In genomic region chr7:134478707-134479106, GRCh38 we compare ENCODE assay signal across 18 cellular contexts. TPM values are rescaled to one million over a fixed set of nuclear protein-coding genes. Genes with fewer than 3 reads are reported as not detected.
DNase-seq lines count a peak whose midpoint lies in the region; ATAC-seq, FAIRE-seq and TF ChIP-seq lines count a peak whose summit lies in the region.
"Had no signal": no experiment of that assay in that cellular context is flagged by ENCODE, and none has a peak within 500 bp of the region (broad histone marks: within the 10 kb centered on the region; RNA-seq: fewer than 3 reads in every experiment).

No MANE protein-coding gene starts in this region.

- in situ Hi-C loops in astrocyte of the spinal cord (cut with HindIII; ENCODE audit: low sequenced_read_pairs) = no loop called here

- RAD21 ChIA-PET in HCT116 (lab: Charles Lee; ENCODE audit: low non-redundant PET in 1 of 2, low total read pairs in 2 of 2, uncharacterized antibody in 2 of 2, unreplicated experiment in 2 of 2) = interaction anchor here in 1 of 2 experiments (1.0 kb wide), 1 partner anchor 46 kb away, joined by 3 read pairs; no protein-coding TSS in a partner anchor

- H3K9me2 ChIP-seq in HCT116 (ENCODE audit: insufficient read depth) = no peaks in the 10 kb centered on the region

- no peaks in the 10 kb centered on the region for H3K36me3 ChIP-seq in HCT116 (ENCODE audit: control insufficient read depth in 1 of 2, insufficient read depth in 2 of 2, low read length in 2 of 2)
- no peaks in the 10 kb centered on the region for H3K36me3 ChIP-seq in WERI-Rb-1
- H3K36me3 ChIP-seq: neutrophil, upper lobe of left lung had no signal

- H3K4me3 ChIP-seq in A549 (no peak overlapping the region), HCT116 (replicated peaks in 1 of 2; ENCODE audit: low read depth in 1 of 2, low read length in 2 of 2) (no peak overlapping the region), astrocyte of the spinal cord (ENCODE audit: low read depth, low read length) (no peak overlapping the region), fibroblast of the aortic adventitia (ENCODE audit: low read depth, low read length) (no peak overlapping the region), WERI-Rb-1 (ENCODE audit: low read depth, low read length) (no peak overlapping the region)
- H3K4me3 ChIP-seq: body of pancreas, upper lobe of left lung had no signal

- 58% methylated on average over 2 of the region's 2 CpGs for WGBS in A549 (ENCODE audit: missing lambda C conversion rate)

- H3K4me1 ChIP-seq in A549 (peaks cover 71% of the 10 kb centered on the region), HCT116 (ENCODE audit: control insufficient read depth in 1 of 2, insufficient read depth in 2 of 2, low read length in 2 of 2) (peaks cover 13 to 15% of the 10 kb centered on the region in 2 experiments)
- H3K4me1 ChIP-seq: body of pancreas had no signal

- POLR2A ChIA-PET in A549 (lab: Yijun Ruan, JAX) = interaction anchor here (0.6 to 2.7 kb wide), 2 partner anchors 14 to 21 kb away, joined by 3 to 24 read pairs; partner anchors contain the start of gene AKR1B1
- POLR2A ChIA-PET in HCT116 (lab: Charles Lee) = no interaction called here

- TF ChIP-seq POLR2A in A549 (IDR thresholded peaks at IDR 0.05; ENCODE audit: low read length) (no peak), HCT116 (IDR thresholded peaks at IDR 0.05; ENCODE audit: borderline replicate concordance, extremely low read depth, insufficient read depth, insufficient read length) (no peak), erythroblast (IDR thresholded peaks at IDR 0.05; ENCODE audit: low read length) (no peak)

- H3K27ac ChIP-seq in A549 (peak overlapping the region in 1 of 2 experiments; percentile 67; a peak in 4 of 6 replicates), HCT116 (ENCODE audit: low read depth, low read length) (no peak overlapping the region), WERI-Rb-1 (no peak overlapping the region)
- H3K27ac ChIP-seq: body of pancreas, neutrophil, upper lobe of left lung had no signal

- H2AFZ ChIP-seq in HCT116 (ENCODE audit: low read depth, low read length, poor library complexity, severe bottlenecking) = no peak overlapping the region

- no peaks in the 10 kb centered on the region for H3K27me3 ChIP-seq in HCT116 (ENCODE audit: insufficient read depth, low read length)
- H3K27me3 ChIP-seq in WERI-Rb-1 (ENCODE audit: insufficient read depth, low read depth, severe bottlenecking) = no peaks in the 10 kb centered on the region
- H3K27me3 ChIP-seq: body of pancreas, neutrophil, upper lobe of left lung had no signal

- FAIRE-seq in A549 (lab: Jason Lieb, UNC) = peak; percentile 98

- no peak for ATAC-seq in A549
- no peak for ATAC-seq in HCT116
- ATAC-seq: body of pancreas had no signal

- H3K4me2 ChIP-seq in A549 (no peak overlapping the region), HCT116 (ENCODE audit: low read length) (no peak overlapping the region)

- intact Hi-C loops in HCT116 (cut with micrococcal nuclease) = loop anchor here (1.0 kb wide), 1 partner anchor 34 kb away; no protein-coding TSS in a partner anchor

- no peaks in the 10 kb centered on the region for H3K79me2 ChIP-seq in HCT116 (ENCODE audit: insufficient read depth, low read length)

- TF ChIP-seq RAD21 in A549 (conservative IDR thresholded peaks at IDR 0.05 in 1 of 2, IDR thresholded peaks at IDR 0.05 in 1 of 2) = peak; percentile 68 to 69
- TF ChIP-seq RAD21 in HCT116 (IDR thresholded peaks at IDR 0.05; ENCODE audit: low read depth) = peak; percentile 49; the same call in 1 of the 2 replicates

- H3K9me3 ChIP-seq in A549 (0 out of 3 replicates have a peak, but pooled peaks cover 5% of the 10 kb centered on the region), HCT116 (ENCODE audit: control insufficient read depth in 1 of 2, insufficient read depth in 1 of 2, low read depth in 1 of 2, low read length in 2 of 2) (no peaks in the 10 kb centered on the region), WERI-Rb-1 (ENCODE audit: severe bottlenecking) (no peaks in the 10 kb centered on the region)
- H3K9me3 ChIP-seq: body of pancreas, neutrophil, upper lobe of left lung had no signal

- no peak for TF ChIP-seq EP300 in A549 (IDR thresholded peaks at IDR 0.05)

- peak; percentile 48 for TF ChIP-seq CTCF in A549 (IDR thresholded peaks at IDR 0.05)
- TF ChIP-seq CTCF in HCT116 (IDR thresholded peaks at IDR 0.05 in 2 of 3, conservative IDR thresholded peaks at IDR 0.05 in 1 of 3; ENCODE audit: borderline replicate concordance in 1 of 3, insufficient read depth in 1 of 3, low read depth in 2 of 3, low read length in 2 of 3) = peak in 2 of 3 experiments; percentile 13 to 36; a peak in 3 of 6 replicates
- TF ChIP-seq CTCF in astrocyte of the spinal cord (IDR thresholded peaks at IDR 0.05; ENCODE audit: low read depth, low read length) = peak; percentile 9
- TF ChIP-seq CTCF in fibroblast of the aortic adventitia (IDR thresholded peaks at IDR 0.05; ENCODE audit: insufficient read depth, low read length) = peak; percentile 37
- no peak for TF ChIP-seq CTCF in WERI-Rb-1 (IDR thresholded peaks at IDR 0.05; ENCODE audit: low read depth, low read length)

- CTCF ChIA-PET in A549 (lab: Yijun Ruan, JAX) = interaction anchor here (0.7 to 11.8 kb wide), 18 partner anchors 8 to 127 kb away, joined by 3 to 199 read pairs (median 6); partner anchors contain the start of gene AKR1B1
- CTCF ChIA-PET in HCT116 (lab: Charles Lee) = interaction anchor here (3.0 to 4.8 kb wide), 3 partner anchors 34 to 46 kb away, joined by 11 to 50 read pairs (median 13); no protein-coding TSS in a partner anchor

- no peak for DNase-seq in A549 (ENCODE audit: low read depth in 1 of 2, low spot score in 1 of 2)
- no peak for DNase-seq in HCT116 (ENCODE audit: low read depth, low spot score)
- no peak for DNase-seq in astrocyte of the spinal cord (ENCODE audit: low read depth, low spot score)
- DNase-seq in fibroblast of the aortic adventitia (ENCODE audit: low read depth) = peak; percentile 22
- no peak for DNase-seq in WERI-Rb-1
- no peak for DNase-seq in activated naive CD4-positive, alpha-beta T cell treated with anti-CD3 and anti-CD28 coated beads, Interleukin-2, amount 50 U/mL, for 16 hours
- no peak for DNase-seq in GDM1 (lab: John Stamatoyannopoulos, UW)
- DNase-seq in erythroblast (lab: John Stamatoyannopoulos, UW) = no peak
- DNase-seq: activated CD4-positive, alpha-beta T cell treated with anti-CD3 and anti-CD28 coated beads, Interleukin-2, amount 10 ng/mL, durations not matched to agents 7 days and 5 days; body of pancreas; midbrain; NCI-H1930; NCI-H524 treated with DMSO at 0.1 percent for 48 hours; retina; stimulated activated naive CD4-positive, alpha-beta T cell treated with Interleukin-2 at 50 U/mL for 16 hours; upper lobe of left lung had no signal

- H3K9ac ChIP-seq in HCT116 (ENCODE audit: low read length) = no peak overlapping the region

- no peaks in the 10 kb centered on the region for H4K20me1 ChIP-seq in HCT116 (ENCODE audit: insufficient read depth)

- no TSS peak for BruUV-seq in HCT116 (replicated peaks; lab: Mats Ljungman, UMichigan)

TF ChIP-seq in A549, 52 proteins besides CTCF, POLR2A, EP300 and RAD21:
- peak; percentile 58 for TF ChIP-seq SMC3 (IDR thresholded peaks at IDR 0.05)
- TF ChIP-seq ZNF302 (CRISPR knock-in tag; IDR thresholded peaks at IDR 0.05) = no peak
- TF ChIP-seq TP53 (CRISPR knock-in tag; IDR thresholded peaks at IDR 0.05) = no peak
- no peak for TF ChIP-seq CHD2 (IDR thresholded peaks at IDR 0.05; ENCODE audit: low read length, partially characterized antibody)

TF ChIP-seq in HCT116, 20 proteins besides CTCF, POLR2A, EP300 and RAD21 (continues in another document):
- no peak for TF ChIP-seq EZH2 (IDR thresholded peaks at IDR 0.05)
- TF ChIP-seq TCF7L2 (IDR thresholded peaks at IDR 0.05; ENCODE audit: borderline replicate concordance, extremely low read depth, insufficient read depth, insufficient read length) = no peak
- no peak for TF ChIP-seq REST (IDR thresholded peaks at IDR 0.05; ENCODE audit: low read depth)

RNA-seq across cellular contexts. Expression of gene AKR1B1, which starts 19.8 kb away (rescaled TPM):
- 1,636 and 1,761 TPM in 2 replicates for polyA plus RNA-seq in A549 (2011; rRNA removed)
- polyA plus RNA-seq in A549 (2012; cell fraction: cytosol; rRNA removed) = 1,617 and 1,738 TPM in 2 replicates
- polyA plus RNA-seq in A549 (2012; cell fraction: nucleus; rRNA removed) = 1,542 and 1,798 TPM in 2 replicates
- polyA plus RNA-seq in A549 (2017; fragmentation: RNase III; extraction: RNeasy Plus Mini Kit Qiagen cat#74134 plus additional on column Dnase treatment) = 4,339 to 6,918 TPM (median 6,205 TPM) in 3 replicates
- 620 and 678 TPM in 2 replicates for polyA minus RNA-seq in A549 (2011; rRNA and poly(A)+ RNA removed)
- total RNA-seq in HCT116 (2021; ENCODE audit: unreplicated experiment) = 56.8 TPM
- polyA plus RNA-seq in HCT116 (2012) = 51.7 and 58.6 TPM in 2 replicates
- total RNA-seq in fibroblast of the aortic adventitia (ENCODE audit: low replicate concordance) = 51.6 and 167 TPM in 2 replicates
- total RNA-seq: HT-29 had no signal

RNA-seq across cellular contexts. Expression of gene AKR1B10, which starts 48.7 kb away (rescaled TPM):
- polyA plus RNA-seq in A549 (2011; rRNA removed) (5,007 and 5,423 TPM in 2 replicates), A549 (2017; fragmentation: RNase III; extraction: RNeasy Plus Mini Kit Qiagen cat#74134 plus additional on column Dnase treatment) (2,953 to 3,542 TPM (median 3,237 TPM) in 3 replicates)
- polyA plus RNA-seq in A549 (2012; cell fraction: cytosol; rRNA removed) = 2,033 and 2,091 TPM in 2 replicates
- 892 and 1,126 TPM in 2 replicates for polyA plus RNA-seq in A549 (2012; cell fraction: nucleus; rRNA removed)
- 2,016 and 2,285 TPM in 2 replicates for polyA minus RNA-seq in A549 (2011; rRNA and poly(A)+ RNA removed)
- total RNA-seq in HCT116 (2021; ENCODE audit: unreplicated experiment) (0.54 TPM), fibroblast of the aortic adventitia (ENCODE audit: low replicate concordance) (5.0 and 10.4 TPM in 2 replicates)
- 0.04 and 0.39 TPM in 2 replicates for polyA plus RNA-seq in HCT116 (2012)
- total RNA-seq: activated CD4-positive, alpha-beta T cell treated with anti-CD3 and anti-CD28 coated beads, Interleukin-2, amount 10 ng/mL, durations not matched to agents 7 days and 5 days had no signal

Comparison
In these comparisons a context has a peak if more than half of its experiments do, and no peak if none do; other contexts are left out.
1. Of the 6 proteins assayed by ChIP-seq in both A549 and HCT116: peak only in A549: none; only in HCT116: none; in both: CTCF and RAD21; in neither: 4.